In genomic region chr4:119665718-119666117, GRCh38 we compare ENCODE assay signal across 1 cellular context.
TF ChIP-seq lines count a peak whose summit lies in the region.

No MANE protein-coding gene starts in this region.

TF ChIP-seq in HepG2, 621 proteins besides CTCF, POLR2A, EP300 and RAD21 (continued from another document):
- TF ChIP-seq ZBTB43 (CRISPR knock-in tag; conservative IDR thresholded peaks at IDR 0.05) (no peak), MAFF (IDR thresholded peaks at IDR 0.05; ENCODE audit: low read depth, low read length) (peak; percentile 77), NFE2L2 (IDR thresholded peaks at IDR 0.05; ENCODE audit: low read length) (peak; percentile 26; the same call in 1 of the 2 replicates), ZFP1 (CRISPR knock-in tag; IDR thresholded peaks at IDR 0.05) (0 out of 2 replicates have a peak, but pooled peaks have one; percentile 45)
